3 cellular contexts compared by ENCODE assay signal in genomic region chr11:95302211-95302610, GRCh38.
"Had no signal": no experiment of that assay in that cellular context is flagged by ENCODE, and none has a peak within 500 bp of the region (broad histone marks: within the 10 kb centered on the region; RNA-seq: fewer than 3 reads in every experiment).

No MANE protein-coding gene starts in this region.

- ATAC-seq: GM12878 had no signal

- H3K4me3 ChIP-seq: GM12878 had no signal

- DNase-seq: GDM1, GF-D8 had no signal
